In the genomic region with DNA sequence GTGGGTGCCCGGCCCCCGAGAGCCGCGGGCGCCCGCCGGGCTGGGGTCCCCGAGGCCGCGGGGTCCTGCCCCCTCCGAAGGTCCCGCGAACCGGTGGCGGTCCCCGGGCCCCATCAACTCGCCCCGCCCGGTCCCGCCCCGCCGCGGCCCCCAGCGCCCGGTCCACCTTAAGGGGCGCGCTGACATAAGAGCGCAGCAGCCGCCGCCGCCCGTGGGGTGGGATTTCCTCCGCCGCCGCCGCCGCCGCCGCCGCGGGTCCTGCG, we compare ENCODE assay signal across 8 cellular contexts. TPM values are rescaled to one million over a fixed set of nuclear protein-coding genes. Genes with fewer than 3 reads are reported as not detected.
DNase-seq lines count a peak whose midpoint lies in the region; ATAC-seq and TF ChIP-seq lines count a peak whose summit lies in the region.

A gene with protein sequence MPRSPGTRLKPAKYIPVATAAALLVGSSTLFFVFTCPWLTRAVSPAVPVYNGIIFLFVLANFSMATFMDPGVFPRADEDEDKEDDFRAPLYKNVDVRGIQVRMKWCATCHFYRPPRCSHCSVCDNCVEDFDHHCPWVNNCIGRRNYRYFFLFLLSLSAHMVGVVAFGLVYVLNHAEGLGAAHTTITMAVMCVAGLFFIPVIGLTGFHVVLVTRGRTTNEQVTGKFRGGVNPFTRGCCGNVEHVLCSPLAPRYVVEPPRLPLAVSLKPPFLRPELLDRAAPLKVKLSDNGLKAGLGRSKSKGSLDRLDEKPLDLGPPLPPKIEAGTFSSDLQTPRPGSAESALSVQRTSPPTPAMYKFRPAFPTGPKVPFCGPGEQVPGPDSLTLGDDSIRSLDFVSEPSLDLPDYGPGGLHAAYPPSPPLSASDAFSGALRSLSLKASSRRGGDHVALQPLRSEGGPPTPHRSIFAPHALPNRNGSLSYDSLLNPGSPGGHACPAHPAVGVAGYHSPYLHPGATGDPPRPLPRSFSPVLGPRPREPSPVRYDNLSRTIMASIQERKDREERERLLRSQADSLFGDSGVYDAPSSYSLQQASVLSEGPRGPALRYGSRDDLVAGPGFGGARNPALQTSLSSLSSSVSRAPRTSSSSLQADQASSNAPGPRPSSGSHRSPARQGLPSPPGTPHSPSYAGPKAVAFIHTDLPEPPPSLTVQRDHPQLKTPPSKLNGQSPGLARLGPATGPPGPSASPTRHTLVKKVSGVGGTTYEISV (plus strand): TSS at position 212 of the 263 bp plus-strand sequence. CDS start 144 bp downstream, outside the sequence.

- H3K4me3 ChIP-seq in fibroblast of the aortic adventitia (ENCODE audit: low read depth, low read length): peak within 1 kb of the TSS; percentile 86
- H3K4me3 ChIP-seq in neuron (ENCODE audit: low read length): peak within 1 kb of the TSS; percentile 73

- H3K36me3 ChIP-seq in neuron (ENCODE audit: insufficient read depth, low read length): peaks cover 6% of the 10 kb centered on the region

- H2AFZ ChIP-seq in neuron (ENCODE audit: low read depth, low read length): peak within 1 kb of the TSS; percentile 78

- peaks cover 14% of the 10 kb centered on the region for H3K4me1 ChIP-seq in neuron (ENCODE audit: insufficient read depth, low read length)

- DNase-seq in GM19238 (ENCODE audit: insufficient read length, low spot score) (peak; percentile 73), HT1080 (ENCODE audit: low read depth) (no peak), fibroblast of the aortic adventitia (ENCODE audit: low read depth) (no peak), 8988T (no peak), NCI-H128 (lab: John Stamatoyannopoulos, UW; ENCODE audit: unreplicated experiment) (no peak), NCI-H774 (lab: John Stamatoyannopoulos, UW) (no peak)
- DNase-seq in activated T-cell treated with anti-CD3 and anti-CD28 coated beads, Interleukin-2, amount 50 U/mL, for 72 hours: peak in 1 of 2 donors; percentile 37

- H3K36me3 Mint-ChIP-seq in activated T-cell treated with anti-CD3 and anti-CD28 coated beads, Interleukin-2, amount 50 U/mL, for 72 hours (ENCODE audit: insufficient read depth in 2 of 2): peaks cover 0 to 3% of the 10 kb centered on the region in 2 donors

- H3K4me3 Mint-ChIP-seq in activated T-cell treated with anti-CD3 and anti-CD28 coated beads, Interleukin-2, amount 50 U/mL, for 72 hours: peak within 1 kb of the TSS; percentile 76 to 81

- peaks cover 49% of the 10 kb centered on the region for H3K4me1 Mint-ChIP-seq in activated T-cell treated with anti-CD3 and anti-CD28 coated beads, Interleukin-2, amount 50 U/mL, for 72 hours (ENCODE audit: low read depth)

- H3K27me3 ChIP-seq in neuron (ENCODE audit: insufficient read depth, low read length): no peaks in the 10 kb centered on the region

- no peak for TF ChIP-seq CTCF in fibroblast of the aortic adventitia (IDR thresholded peaks at IDR 0.05; ENCODE audit: insufficient read depth, low read length)

- H3K27me3 Mint-ChIP-seq in activated T-cell treated with anti-CD3 and anti-CD28 coated beads, Interleukin-2, amount 50 U/mL, for 72 hours (ENCODE audit: low read depth): no peaks in the 10 kb centered on the region

- H3K27ac Mint-ChIP-seq in activated T-cell treated with anti-CD3 and anti-CD28 coated beads, Interleukin-2, amount 50 U/mL, for 72 hours: no peak within 1 kb of the TSS

- H3K9me3 Mint-ChIP-seq in activated T-cell treated with anti-CD3 and anti-CD28 coated beads, Interleukin-2, amount 50 U/mL, for 72 hours: no peaks in the 10 kb centered on the region

- peak; percentile 66 to 69 for ATAC-seq in activated T-cell treated with anti-CD3 and anti-CD28 coated beads, Interleukin-2, amount 50 U/mL, for 72 hours (replicated peaks in 1 of 2)

- no peaks in the 10 kb centered on the region for H3K9me3 ChIP-seq in neuron (ENCODE audit: low read length)

RNA-seq across cellular contexts. Expression of the gene that starts here (rescaled TPM):
- 15.4 and 29.0 TPM in 2 replicates for total RNA-seq in HT1080 (2014; rRNA removed; shearing (Covaris generic))
- polyA plus RNA-seq in HT1080 (2015; cell fraction: cytosol; rRNA removed): 34.1 and 38.5 TPM in 2 replicates
- 110 and 120 TPM in 2 replicates for polyA plus RNA-seq in HT1080 (2015; cell fraction: nucleus; rRNA removed)
- total RNA-seq in activated T-cell treated with anti-CD3 and anti-CD28 coated beads, Interleukin-2, amount 50 U/mL, for 72 hours: 10 to 100 TPM; 41.6 to 47.6 TPM
- 8.7 and 12.7 TPM in 2 replicates for total RNA-seq in fibroblast of the aortic adventitia (ENCODE audit: low replicate concordance)
